12 cellular contexts compared by ENCODE assay signal in the genomic region with DNA sequence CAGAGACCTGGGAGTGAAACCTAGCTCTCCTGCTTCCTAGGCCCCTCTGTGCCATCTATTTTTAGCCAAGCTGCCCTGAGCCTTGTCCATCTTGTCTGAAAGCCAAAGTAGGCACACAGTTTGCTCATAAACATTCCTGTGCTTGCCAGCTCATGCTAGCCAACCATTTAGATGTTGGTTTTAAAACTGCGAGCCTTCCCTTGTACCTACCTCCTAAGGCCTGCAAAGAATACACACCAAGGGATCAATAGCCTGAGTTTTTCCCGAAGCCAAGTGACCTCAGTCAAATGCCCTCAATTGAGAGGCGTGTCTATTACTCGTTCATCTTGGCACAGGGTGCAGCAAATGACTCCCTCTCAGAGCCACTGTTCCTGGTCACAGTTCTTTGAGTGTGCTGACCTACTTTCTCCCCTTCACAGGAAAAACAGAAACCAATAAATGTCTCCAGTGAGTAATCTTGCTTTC. TPM values are rescaled to one million over a fixed set of nuclear protein-coding genes. Genes with fewer than 3 reads are reported as not detected.
DNase-seq lines count a peak whose midpoint lies in the region; ATAC-seq and TF ChIP-seq lines count a peak whose summit lies in the region.
"Had no signal": no experiment of that assay in that cellular context is flagged by ENCODE, and none has a peak within 500 bp of the region (broad histone marks: within the 10 kb centered on the region; RNA-seq: fewer than 3 reads in every experiment).

No MANE protein-coding gene starts in this region.

- no peaks in the 10 kb centered on the region for H3K36me3 ChIP-seq in skeletal muscle tissue (ENCODE audit: control insufficient read depth in 3 of 3, insufficient read depth in 3 of 3, low read length in 3 of 3)
- H3K36me3 ChIP-seq: uterus had no signal

- in situ Hi-C loops in T47D (cut with HindIII; ENCODE audit: low pct_unique_long_range_greater_than_20kb, low sequenced_read_pairs) = no loop called here

- no peak for TF ChIP-seq CTCF in GM12865 (IDR thresholded peaks at IDR 0.05; ENCODE audit: insufficient read depth, low read depth, low read length, missing control alignments)

- H3K4me1 ChIP-seq in skeletal muscle tissue (ENCODE audit: control insufficient read depth in 3 of 3, insufficient read depth in 3 of 3, low read length in 3 of 3) = peaks cover 12 to 18% (median 18%) of the 10 kb centered on the region in 3 donors
- H3K4me1 ChIP-seq: uterus had no signal

- H3K9ac ChIP-seq in skeletal muscle tissue (ENCODE audit: low read depth in 1 of 3, low read length in 3 of 3) = peak overlapping the region in 2 of 3 donors; percentile 40 to 47
- H3K9ac ChIP-seq: KMS-11 had no signal

- peak overlapping the region; percentile 87 for H3K27ac ChIP-seq in skeletal muscle tissue (ENCODE audit: low read depth, low read length)
- H3K27ac ChIP-seq: KMS-11, uterus had no signal

- DNase-seq in GM12865 (ENCODE audit: low read depth) = peak; percentile 3
- peak; percentile 4 to 23 for DNase-seq in T47D (ENCODE audit: low read depth in 1 of 2, low spot score in 1 of 2)
- peak; percentile 4 for DNase-seq in iris pigment epithelial cell (ENCODE audit: low read depth)
- no peak for DNase-seq in germinal center (ENCODE audit: low spot score)
- no peak for DNase-seq in MV-4-11 (lab: John Stamatoyannopoulos, UW)
- DNase-seq in HT-29 (ENCODE audit: low spot score) = no peak
- DNase-seq: NCI-H526, uterus had no signal

- no peaks in the 10 kb centered on the region for H3K27me3 ChIP-seq in skeletal muscle tissue (ENCODE audit: control insufficient read depth in 3 of 3, insufficient read depth in 3 of 3, low read length in 3 of 3)
- H3K27me3 ChIP-seq: uterus had no signal

- ATAC-seq in SK-N-SH treated with all-trans-retinoic acid at 6 μM for 48 hours = no peak

- H3K4me3 ChIP-seq in GM12865 (ENCODE audit: low read depth, low read length) (no peak overlapping the region), skeletal muscle tissue (ENCODE audit: low read length in 3 of 3) (peak overlapping the region in 1 of 3 donors; percentile 15)
- H3K4me3 ChIP-seq: uterus had no signal

- H3K9me3 ChIP-seq in skeletal muscle tissue (ENCODE audit: control insufficient read depth in 3 of 3, low read length in 3 of 3) = no peaks in the 10 kb centered on the region
- H3K9me3 ChIP-seq: uterus had no signal

TF ChIP-seq in SK-N-SH treated with all-trans-retinoic acid at 6 μM for 48 hours, 23 proteins besides CTCF, POLR2A, EP300 and RAD21:
- TF ChIP-seq ZC3H10 (CRISPR knock-in tag; IDR thresholded peaks at IDR 0.05) (no peak), ESRRG (CRISPR knock-in tag; IDR thresholded peaks at IDR 0.05) (no peak), ZNF8 (CRISPR knock-in tag; IDR thresholded peaks at IDR 0.05) (no peak), TCF4 (CRISPR knock-in tag; IDR thresholded peaks at IDR 0.05; ENCODE audit: borderline replicate concordance) (no peak), GLIS3 (CRISPR knock-in tag; IDR thresholded peaks at IDR 0.05) (no peak), ZNF565 (CRISPR knock-in tag; conservative IDR thresholded peaks at IDR 0.05; ENCODE audit: low read depth) (no peak), ZFP3 (CRISPR knock-in tag; IDR thresholded peaks at IDR 0.05) (no peak), TOX (CRISPR knock-in tag; IDR thresholded peaks at IDR 0.05; ENCODE audit: borderline replicate concordance) (no peak), ARNTL (CRISPR knock-in tag; IDR thresholded peaks at IDR 0.05; ENCODE audit: borderline replicate concordance, low read depth) (no peak), RARB (CRISPR knock-in tag; IDR thresholded peaks at IDR 0.05) (no peak), BACH2 (CRISPR knock-in tag; IDR thresholded peaks at IDR 0.05; ENCODE audit: borderline replicate concordance) (no peak), OSR1 (CRISPR knock-in tag; IDR thresholded peaks at IDR 0.05) (no peak)
- TF ChIP-seq, protein P1, sequence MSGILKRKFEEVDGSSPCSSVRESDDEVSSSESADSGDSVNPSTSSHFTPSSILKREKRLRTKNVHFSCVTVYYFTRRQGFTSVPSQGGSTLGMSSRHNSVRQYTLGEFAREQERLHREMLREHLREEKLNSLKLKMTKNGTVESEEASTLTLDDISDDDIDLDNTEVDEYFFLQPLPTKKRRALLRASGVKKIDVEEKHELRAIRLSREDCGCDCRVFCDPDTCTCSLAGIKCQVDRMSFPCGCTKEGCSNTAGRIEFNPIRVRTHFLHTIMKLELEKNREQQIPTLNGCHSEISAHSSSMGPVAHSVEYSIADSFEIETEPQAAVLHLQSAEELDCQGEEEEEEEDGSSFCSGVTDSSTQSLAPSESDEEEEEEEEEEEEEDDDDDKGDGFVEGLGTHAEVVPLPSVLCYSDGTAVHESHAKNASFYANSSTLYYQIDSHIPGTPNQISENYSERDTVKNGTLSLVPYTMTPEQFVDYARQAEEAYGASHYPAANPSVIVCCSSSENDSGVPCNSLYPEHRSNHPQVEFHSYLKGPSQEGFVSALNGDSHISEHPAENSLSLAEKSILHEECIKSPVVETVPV (CRISPR knock-in tag; IDR thresholded peaks at IDR 0.05) = no peak
- TF ChIP-seq, protein P2, sequence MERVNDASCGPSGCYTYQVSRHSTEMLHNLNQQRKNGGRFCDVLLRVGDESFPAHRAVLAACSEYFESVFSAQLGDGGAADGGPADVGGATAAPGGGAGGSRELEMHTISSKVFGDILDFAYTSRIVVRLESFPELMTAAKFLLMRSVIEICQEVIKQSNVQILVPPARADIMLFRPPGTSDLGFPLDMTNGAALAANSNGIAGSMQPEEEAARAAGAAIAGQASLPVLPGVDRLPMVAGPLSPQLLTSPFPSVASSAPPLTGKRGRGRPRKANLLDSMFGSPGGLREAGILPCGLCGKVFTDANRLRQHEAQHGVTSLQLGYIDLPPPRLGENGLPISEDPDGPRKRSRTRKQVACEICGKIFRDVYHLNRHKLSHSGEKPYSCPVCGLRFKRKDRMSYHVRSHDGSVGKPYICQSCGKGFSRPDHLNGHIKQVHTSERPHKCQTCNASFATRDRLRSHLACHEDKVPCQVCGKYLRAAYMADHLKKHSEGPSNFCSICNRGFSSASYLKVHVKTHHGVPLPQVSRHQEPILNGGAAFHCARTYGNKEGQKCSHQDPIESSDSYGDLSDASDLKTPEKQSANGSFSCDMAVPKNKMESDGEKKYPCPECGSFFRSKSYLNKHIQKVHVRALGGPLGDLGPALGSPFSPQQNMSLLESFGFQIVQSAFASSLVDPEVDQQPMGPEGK (CRISPR knock-in tag; IDR thresholded peaks at IDR 0.05; ENCODE audit: borderline replicate concordance) = no peak
TF ChIP-seq in SK-N-SH treated with all-trans-retinoic acid at 6 μM for 48 hours: peak in this region for 0.

RNA-seq across cellular contexts. Expression of a gene that starts 48.5 kb away (rescaled TPM):
- total RNA-seq in skeletal muscle tissue = 1.0 TPM
- not detected in 2 replicates for total RNA-seq in HT-29 (2014; rRNA removed; shearing (Covaris generic))
- total RNA-seq: T-helper 1 cell treated with Interleukin-12 subunit alpha and Interleukin-12 subunit beta and Interleukin-4 antibody, amounts not matched to agents 30 ng/mL and 1 ng/mL, for 36 hours had no signal

Comparison
In these comparisons a context has a peak if more than half of its experiments do, and no peak if none do; other contexts are left out.
1. DNase-seq: peak in GM12865 (single experiment), T47D (2 of 2) and iris pigment epithelial cell (single experiment); none in germinal center (single experiment), MV-4-11 (single experiment) and HT-29 (single experiment).